ENCODE assay signal across 23 cellular contexts in genomic region chr7:29502133-29502532, GRCh38.
"Had no signal": no experiment of that assay in that cellular context is flagged by ENCODE, and none has a peak within 500 bp of the region (broad histone marks: within the 10 kb centered on the region; RNA-seq: fewer than 3 reads in every experiment).

No MANE protein-coding gene starts in this region.

- ATAC-seq: activated CD4-positive, alpha-beta T cell treated with anti-CD3 and anti-CD28 coated beads for 36 hours; activated CD8-positive, alpha-beta T cell treated with anti-CD3 and anti-CD28 coated beads for 36 hours had no signal

- H3K9me3 ChIP-seq: adrenal gland had no signal

- H3K27me3 Mint-ChIP-seq: activated CD4-positive, alpha-beta T cell treated with anti-CD3 and anti-CD28 coated beads for 36 hours; activated CD8-positive, alpha-beta T cell treated with anti-CD3 and anti-CD28 coated beads for 36 hours had no signal

- H3K36me3 Mint-ChIP-seq: activated naive CD8-positive, alpha-beta T cell treated with anti-CD3 and anti-CD28 coated beads, Interleukin-2, amount 10 ng/mL, durations not matched to agents 7 days and 5 days had no signal

- H3K27ac ChIP-seq: adrenal gland, SK-N-MC, VCaP had no signal

- H3K27me3 ChIP-seq: adrenal gland had no signal

- H3K9me3 Mint-ChIP-seq: activated CD8-positive, alpha-beta T cell treated with anti-CD3 and anti-CD28 coated beads for 36 hours; activated naive CD8-positive, alpha-beta T cell treated with anti-CD3 and anti-CD28 coated beads, Interleukin-2, amount 10 ng/mL, durations not matched to agents 7 days and 5 days had no signal

- H3K4me1 Mint-ChIP-seq: activated CD4-positive, alpha-beta T cell treated with anti-CD3 and anti-CD28 coated beads for 36 hours had no signal

- H3K4me3 Mint-ChIP-seq: activated CD4-positive, alpha-beta T cell treated with anti-CD3 and anti-CD28 coated beads for 36 hours; activated CD8-positive, alpha-beta T cell treated with anti-CD3 and anti-CD28 coated beads for 36 hours; activated naive CD8-positive, alpha-beta T cell treated with anti-CD3 and anti-CD28 coated beads, Interleukin-2, amount 10 ng/mL, durations not matched to agents 7 days and 5 days had no signal

- DNase-seq: activated CD4-positive, alpha-beta T cell treated with anti-CD3 and anti-CD28 coated beads for 36 hours; activated CD4-positive, alpha-beta T cell treated with anti-CD3 and anti-CD28 coated beads, Interleukin-2, amount 50 U/mL, for 1 hour; activated CD8-positive, alpha-beta memory T cell treated with anti-CD3 and anti-CD28 coated beads, Interleukin-2, amount 50 U/mL, for 48 hours; activated CD8-positive, alpha-beta T cell treated with anti-CD3 and anti-CD28 coated beads for 36 hours; activated naive CD4-positive, alpha-beta T cell treated with anti-CD3 and anti-CD28 coated beads, Interleukin-2, amount 50 U/mL, for 16 hours; activated naive CD8-positive, alpha-beta T cell treated with anti-CD3 and anti-CD28 coated beads, Interleukin-2, amount 10 ng/mL, durations not matched to agents 7 days and 5 days; activated T-cell treated with anti-CD3 and anti-CD28 coated beads, Interleukin-2, amount 50 U/mL, for 1 hour; adrenal gland; anterior cingulate cortex; caudate nucleus; KBM-7; NCI-H1092 treated with DMSO at 0.1 percent for 48 hours; NCI-H1417 treated with DMSO at 0.1 percent for 48 hours; NCI-H1694; NCI-H2029; NCI-H2107; NCI-H345; NCI-H510A; NCI-H526 treated with DMSO at 0.1 percent for 48 hours; NCI-H82; T-helper 1 cell had no signal

- H3K27ac Mint-ChIP-seq: activated CD4-positive, alpha-beta T cell treated with anti-CD3 and anti-CD28 coated beads for 36 hours; activated CD8-positive, alpha-beta T cell treated with anti-CD3 and anti-CD28 coated beads for 36 hours; activated naive CD8-positive, alpha-beta T cell treated with anti-CD3 and anti-CD28 coated beads, Interleukin-2, amount 10 ng/mL, durations not matched to agents 7 days and 5 days had no signal

- H3K4me3 ChIP-seq: adrenal gland, SK-N-MC had no signal

- H3K4me1 ChIP-seq: adrenal gland had no signal
